11 cellular contexts compared by ENCODE assay signal in the genomic region with DNA sequence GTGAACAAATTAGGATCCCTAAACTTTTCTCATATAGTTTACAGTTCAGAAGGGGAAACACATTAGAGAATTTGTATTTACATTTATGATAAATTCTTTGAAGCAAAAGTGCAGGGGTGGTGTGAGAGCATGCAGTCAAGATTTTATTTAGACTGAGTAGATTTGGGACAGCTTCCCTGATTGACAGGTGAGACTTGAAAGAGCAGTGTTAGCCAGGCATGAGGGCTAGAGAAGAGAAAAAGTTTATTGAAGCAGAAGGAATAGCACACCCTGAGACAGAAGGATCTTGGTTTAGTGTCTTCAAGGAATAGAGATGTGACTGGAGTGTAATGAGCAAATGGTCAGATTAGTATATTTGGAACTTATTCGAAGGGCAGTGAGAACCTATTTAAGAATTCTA.
"Had no signal": no experiment of that assay in that cellular context is flagged by ENCODE, and none has a peak within 500 bp of the region (broad histone marks: within the 10 kb centered on the region; RNA-seq: fewer than 3 reads in every experiment).

No MANE protein-coding gene starts in this region.

- H3K4me2 ChIP-seq: GM23338, KMS-11 had no signal

- ATAC-seq: GM23338, HepG2 had no signal

- H3K27ac ChIP-seq: HL-60, KMS-11 had no signal

- FAIRE-seq: H1, H54, HepG2 had no signal

- H3K27ac Mint-ChIP-seq: GM23338, HFFc6 had no signal

- DNase-seq: H9, HCEC 1CT, HFFc6, Karpas-422, KBM-7 had no signal

- H2AFZ ChIP-seq: GM23338 had no signal

- H3K4me3 ChIP-seq: GM23338 had no signal

- H3K9ac ChIP-seq: KMS-11 had no signal

- H3K9me3 Mint-ChIP-seq: GM23338, H9, HFFc6 had no signal

- H3K4me3 Mint-ChIP-seq: GM23338, H9, HFFc6 had no signal
